In the genomic region with DNA sequence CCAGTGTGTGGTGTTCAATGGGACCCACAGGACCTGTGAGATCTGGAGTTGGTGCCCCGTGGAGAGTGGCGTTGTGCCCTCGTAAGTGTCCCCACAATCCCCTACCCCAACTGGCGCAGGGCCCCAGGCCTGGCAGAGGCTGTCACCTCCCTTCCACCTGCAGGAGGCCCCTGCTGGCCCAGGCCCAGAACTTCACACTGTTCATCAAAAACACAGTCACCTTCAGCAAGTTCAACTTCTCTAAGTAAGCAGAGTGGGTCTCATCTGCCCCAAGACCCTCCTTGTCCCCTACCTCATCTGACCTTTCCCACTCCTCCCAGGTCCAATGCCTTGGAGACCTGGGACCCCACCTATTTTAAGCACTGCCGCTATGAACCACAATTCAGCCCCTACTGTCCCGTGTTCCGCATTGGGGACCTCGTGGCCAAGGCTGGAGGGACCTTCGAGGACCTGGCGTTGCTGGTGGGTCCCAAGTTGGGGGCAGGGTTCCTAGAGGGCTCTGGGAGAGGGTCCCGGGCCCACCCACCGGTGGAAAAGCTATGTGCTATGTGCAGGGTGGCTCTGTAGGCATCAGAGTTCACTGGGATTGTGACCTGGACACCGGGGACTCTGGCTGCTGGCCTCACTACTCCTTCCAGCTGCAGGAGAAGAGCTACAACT, we compare ENCODE assay signal across 23 cellular contexts. TPM values are rescaled to one million over a fixed set of nuclear protein-coding genes. Genes with fewer than 3 reads are reported as not detected.
DNase-seq lines count a peak whose midpoint lies in the region; ATAC-seq and TF ChIP-seq lines count a peak whose summit lies in the region.
"Had no signal": no experiment of that assay in that cellular context is flagged by ENCODE, and none has a peak within 500 bp of the region (broad histone marks: within the 10 kb centered on the region; RNA-seq: fewer than 3 reads in every experiment).

No MANE protein-coding gene starts in this region.

- peak; percentile 24; the same call in 1 of the 2 replicates for TF ChIP-seq CTCF in GM12874 (IDR thresholded peaks at IDR 0.05; ENCODE audit: insufficient read depth, low read depth, low read length)
- TF ChIP-seq CTCF in NB4 (IDR thresholded peaks at IDR 0.05; ENCODE audit: low read depth, low read length), result peak; percentile 9
- TF ChIP-seq CTCF in osteoblast (IDR thresholded peaks at IDR 0.05; ENCODE audit: extremely low read depth, low read depth, low read length), result no peak
- TF ChIP-seq CTCF in heart right ventricle (IDR thresholded peaks at IDR 0.05), result no peak

- WGBS in heart right ventricle, 2 donors, result 88% methylated on average over 12 to 13 of the region's 13 CpGs

- H4K20me1 ChIP-seq in osteoblast (ENCODE audit: insufficient read depth, low read length), result no peaks in the 10 kb centered on the region
- H4K20me1 ChIP-seq: BLaER1 had no signal

- no peaks in the 10 kb centered on the region for H3K79me2 ChIP-seq in osteoblast (ENCODE audit: insufficient read depth, low read length)

- intact Hi-C loops in heart right ventricle (cut with DNase I), result loop anchor here in 1 of 10 donors (10.0 kb wide), 1 partner anchor 78 kb away; no protein-coding TSS in a partner anchor

- DNase-seq in NB4 (ENCODE audit: low read depth) (no peak), osteoblast (ENCODE audit: insufficient read length, low spot score, missing footprints) (peak; percentile 75), NCI-H510A treated with DMSO at 0.1 percent for 48 hours (lab: John Stamatoyannopoulos, UW) (no peak), heart right ventricle (no peak)
- DNase-seq: activated CD4-positive, alpha-beta T cell treated with anti-CD3 and anti-CD28 coated beads, Interleukin-2, amount 10 ng/mL, durations not matched to agents 24 days and 14 days; activated naive CD4-positive, alpha-beta T cell treated with Interleukin-2 at 50 U/mL for 16 hours; DMS 273 treated with DMSO at 0.1 percent for 48 hours; dorsolateral prefrontal cortex; glutamatergic neuron; MV-4-11; NCI-H2081 treated with DMSO at 0.1 percent for 48 hours; NCI-H526 treated with DMSO at 0.1 percent for 48 hours; SK-N-SH; T1000; transverse colon had no signal

- no peak for TF ChIP-seq POLR2A in NB4 (IDR thresholded peaks at IDR 0.05; ENCODE audit: extremely low read depth, insufficient read length)

- H3K9me3 ChIP-seq in osteoblast (ENCODE audit: low read depth, low read length) (no peaks in the 10 kb centered on the region), heart right ventricle (no peaks in the 10 kb centered on the region)
- H3K9me3 ChIP-seq: BLaER1, esophagus muscularis mucosa, SK-N-SH, transverse colon had no signal

- H3K27ac ChIP-seq in osteoblast (ENCODE audit: low read depth, low read length) (no peak overlapping the region), heart right ventricle (no peak overlapping the region)
- H3K27ac ChIP-seq: BLaER1, dorsolateral prefrontal cortex, esophagus muscularis mucosa, transverse colon had no signal

- H3K4me3 ChIP-seq in NB4 (ENCODE audit: low read depth, low read length) (no peak overlapping the region), osteoblast (ENCODE audit: insufficient read depth, low read length) (no peak overlapping the region), heart right ventricle (no peak overlapping the region)
- H3K4me3 ChIP-seq: BLaER1, dorsolateral prefrontal cortex, esophagus muscularis mucosa, transverse colon had no signal

- H3K4me2 ChIP-seq in osteoblast (ENCODE audit: insufficient read depth, low read length), result no peak overlapping the region
- H3K4me2 ChIP-seq: BLaER1, SK-N-SH had no signal

- no peak for ATAC-seq in heart right ventricle
- ATAC-seq: naive thymus-derived CD8-positive, alpha-beta T cell; Panc1; stimulated activated memory B cell treated with anti-CD40 and anti-IgM and Interleukin-4, amounts not matched to agents 10 μg/mL and 1 μg/mL and 100 μg/mL, for 72 hours had no signal

- H3K4me1 ChIP-seq in osteoblast (ENCODE audit: insufficient read depth, low read length), result peaks cover 8% of the 10 kb centered on the region
- H3K4me1 ChIP-seq in heart right ventricle, result peaks cover 0 to 8% (median 0%) of the 10 kb centered on the region in 9 donors
- H3K4me1 ChIP-seq: transverse colon had no signal

- H3K36me3 ChIP-seq in osteoblast (ENCODE audit: insufficient read depth, low read length), result no peaks in the 10 kb centered on the region
- H3K36me3 ChIP-seq in heart right ventricle, result no peaks in the 10 kb centered on the region
- H3K36me3 ChIP-seq: BLaER1, esophagus muscularis mucosa, transverse colon had no signal

- H3K27me3 ChIP-seq in osteoblast (ENCODE audit: insufficient read depth, low read length) (no peaks in the 10 kb centered on the region), heart right ventricle (no peaks in the 10 kb centered on the region)
- H3K27me3 ChIP-seq: BLaER1, dorsolateral prefrontal cortex, transverse colon had no signal

- H2AFZ ChIP-seq in osteoblast (ENCODE audit: low read length), result no peak overlapping the region

RNA-seq across cellular contexts. Expression of a gene that starts 8.1 kb away (rescaled TPM):
- total RNA-seq in osteoblast, result 3.2 and 5.1 TPM in 2 replicates
- 1 to 10 TPM in 9 of 10 donors, under 1 TPM in 1; 0.81 to 7.7 (median 3.9) TPM for total RNA-seq in heart right ventricle
- under 1 TPM; 0.07 to 0.80 TPM for polyA plus RNA-seq in heart right ventricle
- total RNA-seq: activated CD4-positive, alpha-beta T cell treated with anti-CD3 and anti-CD28 coated beads, Interleukin-2, amount 10 ng/mL, durations not matched to agents 24 days and 14 days; lung microvascular endothelial cell had no signal

RNA-seq across cellular contexts. Expression of a gene that starts 9.3 kb away (rescaled TPM):
- total RNA-seq in osteoblast, result under 0.01 and 0.36 TPM in 2 replicates
- under 1 TPM in 4 of 10 donors, not detected in 6; 0.14 to 0.78 (median 0.20) TPM for total RNA-seq in heart right ventricle
- under 1 TPM in 1 of 2 donors, not detected in 1; 0.07 TPM for polyA plus RNA-seq in heart right ventricle
- total RNA-seq: activated CD4-positive, alpha-beta T cell treated with anti-CD3 and anti-CD28 coated beads, Interleukin-2, amount 10 ng/mL, durations not matched to agents 24 days and 14 days; lung microvascular endothelial cell had no signal

RNA-seq across cellular contexts. Expression of a gene that starts 21.2 kb away (rescaled TPM):
- 23.9 and 24.2 TPM in 2 replicates for total RNA-seq in osteoblast
- total RNA-seq in heart right ventricle, result 10 to 100 TPM; 15.5 to 26.3 (median 17.5) TPM
- 10 to 100 TPM; 29.3 to 54.9 TPM for polyA plus RNA-seq in heart right ventricle

RNA-seq across cellular contexts. Expression of a gene that starts 22.7 kb away (rescaled TPM):
- under 0.01 TPM in 1 of 2 replicates, not detected in the other for total RNA-seq in osteoblast
- not detected for total RNA-seq in heart right ventricle
- not detected for polyA plus RNA-seq in heart right ventricle
- total RNA-seq: activated CD4-positive, alpha-beta T cell treated with anti-CD3 and anti-CD28 coated beads, Interleukin-2, amount 10 ng/mL, durations not matched to agents 24 days and 14 days; esophagus muscularis mucosa; lung microvascular endothelial cell; posterior vena cava; transverse colon had no signal
- polyA plus RNA-seq: naive thymus-derived CD8-positive, alpha-beta T cell had no signal

RNA-seq across cellular contexts. Expression of a gene that starts 41.0 kb away (rescaled TPM):
- total RNA-seq in osteoblast (56.8 and 58.0 TPM in 2 replicates), heart right ventricle (10 to 100 TPM; 14.7 to 32.5 (median 23.7) TPM)
- 10 to 100 TPM; 25.0 to 36.5 TPM for polyA plus RNA-seq in heart right ventricle

Comparison
In these comparisons a context has a peak if more than half of its experiments do, and no peak if none do; other contexts are left out.
1. CTCF ChIP-seq: peak in GM12874 (single experiment) and NB4 (single experiment); none in osteoblast (single experiment) and heart right ventricle (0 of 9).